In the genomic region with DNA sequence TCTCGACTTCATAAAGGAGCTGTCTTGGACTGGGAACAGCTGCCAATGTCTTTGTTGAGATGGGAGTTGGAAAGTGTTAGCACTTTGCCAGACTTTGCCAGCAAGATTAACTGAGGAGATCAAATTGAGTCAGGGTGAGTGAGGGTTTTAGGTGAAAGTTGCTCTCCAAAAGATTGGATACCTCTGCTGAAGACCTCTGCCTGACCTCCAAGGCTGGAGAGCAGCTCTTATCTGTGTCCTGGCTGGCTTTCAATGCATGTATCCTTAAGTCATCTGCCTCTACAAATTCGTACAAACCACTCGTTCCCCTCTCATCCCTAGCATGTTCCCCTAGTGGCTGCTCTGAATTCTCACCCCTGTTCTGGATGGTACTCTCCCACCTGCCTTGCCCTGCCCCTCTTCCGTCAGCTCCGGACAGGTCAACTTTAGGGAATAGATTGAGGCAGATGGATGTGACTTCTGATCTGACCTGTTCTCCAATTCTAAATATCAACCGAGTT, we compare ENCODE assay signal across 14 cellular contexts. TPM values are rescaled to one million over a fixed set of nuclear protein-coding genes. Genes with fewer than 3 reads are reported as not detected.
DNase-seq lines count a peak whose midpoint lies in the region; ATAC-seq and TF ChIP-seq lines count a peak whose summit lies in the region.
"Had no signal": no experiment of that assay in that cellular context is flagged by ENCODE, and none has a peak within 500 bp of the region (broad histone marks: within the 10 kb centered on the region; RNA-seq: fewer than 3 reads in every experiment).

Gene EFCAB8 (plus strand): TSS at position 51 of the 500 bp plus-strand sequence. CDS start 4,870 bp downstream, outside the sequence.

- H4K91ac ChIP-seq in neuronal stem cell (ENCODE audit: low read depth, low read length, poor library complexity): no peak within 1 kb of the TSS

- H3K4me1 ChIP-seq in neuronal stem cell (ENCODE audit: control insufficient read depth in 2 of 2, insufficient read depth in 1 of 2, low read depth in 1 of 2, low read length in 2 of 2): peaks cover 0 to 5% of the 10 kb centered on the region in 2 donors
- H3K4me1 ChIP-seq: tibial nerve had no signal

- H2BK12ac ChIP-seq in neuronal stem cell (ENCODE audit: low read length): no peak within 1 kb of the TSS

- no peaks in the 10 kb centered on the region for H3K9me3 Mint-ChIP-seq in activated naive CD4-positive, alpha-beta T cell treated with anti-CD3 and anti-CD28 coated beads, Interleukin-2, amount 50 U/mL, for 24 hours
- no peaks in the 10 kb centered on the region for H3K9me3 Mint-ChIP-seq in brain
- H3K9me3 Mint-ChIP-seq in naive thymus-derived CD8-positive, alpha-beta T cell: no peaks in the 10 kb centered on the region
- H3K9me3 Mint-ChIP-seq: IgD-negative memory B cell had no signal

- no peaks in the 10 kb centered on the region for H3K27me3 Mint-ChIP-seq in activated naive CD4-positive, alpha-beta T cell treated with anti-CD3 and anti-CD28 coated beads, Interleukin-2, amount 50 U/mL, for 24 hours
- H3K27me3 Mint-ChIP-seq in brain: no peaks in the 10 kb centered on the region
- no peaks in the 10 kb centered on the region for H3K27me3 Mint-ChIP-seq in naive thymus-derived CD8-positive, alpha-beta T cell
- H3K27me3 Mint-ChIP-seq: IgD-negative memory B cell had no signal

- no peak within 1 kb of the TSS for H3K9ac ChIP-seq in neuronal stem cell (ENCODE audit: low read depth, low read length, poor library complexity)

- H3K36me3 Mint-ChIP-seq in activated naive CD4-positive, alpha-beta T cell treated with anti-CD3 and anti-CD28 coated beads, Interleukin-2, amount 50 U/mL, for 24 hours: peaks cover 4% of the 10 kb centered on the region
- peaks cover 8% of the 10 kb centered on the region for H3K36me3 Mint-ChIP-seq in brain
- peaks cover 0 to 49% (median 0%) of the 10 kb centered on the region in 3 donors for H3K36me3 Mint-ChIP-seq in naive thymus-derived CD8-positive, alpha-beta T cell

- peak in 1 of 2 donors; percentile 23 for ATAC-seq in naive thymus-derived CD8-positive, alpha-beta T cell

- H3K27ac Mint-ChIP-seq in activated naive CD4-positive, alpha-beta T cell treated with anti-CD3 and anti-CD28 coated beads, Interleukin-2, amount 50 U/mL, for 24 hours: peak within 1 kb of the TSS; percentile 25
- peak within 1 kb of the TSS in 3 of 5 experiments; percentile 22 to 85 (median 31) for H3K27ac Mint-ChIP-seq in brain
- H3K27ac Mint-ChIP-seq in naive thymus-derived CD8-positive, alpha-beta T cell: peak within 1 kb of the TSS in 9 of 10 donors; percentile 9 to 87 (median 61)

- no peak within 1 kb of the TSS for H2BK5ac ChIP-seq in neuronal stem cell (ENCODE audit: low read length)

- H3K4ac ChIP-seq in neuronal stem cell (ENCODE audit: low read length): no peak within 1 kb of the TSS

- no peak within 1 kb of the TSS for H3K4me3 Mint-ChIP-seq in activated naive CD4-positive, alpha-beta T cell treated with anti-CD3 and anti-CD28 coated beads, Interleukin-2, amount 50 U/mL, for 24 hours
- no peak within 1 kb of the TSS for H3K4me3 Mint-ChIP-seq in brain
- H3K4me3 Mint-ChIP-seq in naive thymus-derived CD8-positive, alpha-beta T cell: no peak within 1 kb of the TSS
- H3K4me3 Mint-ChIP-seq: IgD-negative memory B cell had no signal

- H3K4me1 Mint-ChIP-seq in activated naive CD4-positive, alpha-beta T cell treated with anti-CD3 and anti-CD28 coated beads, Interleukin-2, amount 50 U/mL, for 24 hours: peaks cover 20% of the 10 kb centered on the region
- H3K4me1 Mint-ChIP-seq in brain: no peaks in the 10 kb centered on the region
- H3K4me1 Mint-ChIP-seq in naive thymus-derived CD8-positive, alpha-beta T cell: peaks cover 8 to 24% (median 19%) of the 10 kb centered on the region in 4 donors
- H3K4me1 Mint-ChIP-seq: IgD-negative memory B cell had no signal

- no peak within 1 kb of the TSS for H3K27ac ChIP-seq in neuronal stem cell (replicated peaks; ENCODE audit: low read length)
- H3K27ac ChIP-seq: tibial nerve had no signal

- no peak for TF ChIP-seq CTCF in brain (conservative IDR thresholded peaks at IDR 0.05)

- no peak within 1 kb of the TSS for H2BK120ac ChIP-seq in neuronal stem cell (ENCODE audit: low read depth, low read length)

- no peak within 1 kb of the TSS for H2BK15ac ChIP-seq in neuronal stem cell (ENCODE audit: low read length)

- POLR2A ChIA-PET in naive thymus-derived CD8-positive, alpha-beta T cell (lab: Charles Lee): interaction anchor here (0.6 kb wide), 1 partner anchor 31 kb away, joined by 7 read pairs; no protein-coding TSS in a partner anchor

- H3K4me3 ChIP-seq in H7 (ENCODE audit: insufficient read depth, low read depth, low read length): no peak within 1 kb of the TSS
- no peak within 1 kb of the TSS for H3K4me3 ChIP-seq in neuronal stem cell (ENCODE audit: low read length in 2 of 2)
- H3K4me3 ChIP-seq: tibial nerve had no signal

- DNase-seq in activated naive CD4-positive, alpha-beta T cell treated with Interleukin-2 at 50 U/mL for 16 hours: no peak
- DNase-seq in H7 (peak; percentile 57), neuronal stem cell (ENCODE audit: low spot score) (no peak), NCI-H2196 (lab: John Stamatoyannopoulos, UW; ENCODE audit: unreplicated experiment) (no peak), HT-29 (ENCODE audit: low spot score) (no peak)
- DNase-seq in naive thymus-derived CD8-positive, alpha-beta T cell: no peak
- DNase-seq: activated CD4-positive, alpha-beta T cell treated with anti-CD3 and anti-CD28 coated beads for 48 hours; kidney glomerular epithelial cell; NCI-H1092 had no signal

- no peak within 1 kb of the TSS for H2AK5ac ChIP-seq in neuronal stem cell (ENCODE audit: low read depth, low read length)

- no CpG with 5 or more reads among the region's 6 CpGs for WGBS in neuronal stem cell (ENCODE audit: extremely low coverage in 2 of 2, insufficient read length in 2 of 2, insufficient replicate concordance in 1 of 2), 2 donors

- H3K18ac ChIP-seq in neuronal stem cell (ENCODE audit: low read length): no peak within 1 kb of the TSS

- no peak within 1 kb of the TSS for H3K14ac ChIP-seq in neuronal stem cell (ENCODE audit: low read length)

- H3K23ac ChIP-seq in neuronal stem cell (ENCODE audit: low read depth, low read length, poor library complexity): no peak within 1 kb of the TSS

- H3K27me3 ChIP-seq in H7 (ENCODE audit: control insufficient read depth, insufficient read depth, low read length) (no peaks in the 10 kb centered on the region), neuronal stem cell (ENCODE audit: control insufficient read depth in 3 of 3, insufficient read depth in 3 of 3, low read depth in 1 of 3, low read length in 3 of 3) (no peaks in the 10 kb centered on the region)
- H3K27me3 ChIP-seq: tibial nerve had no signal

- H3K79me1 ChIP-seq in neuronal stem cell (ENCODE audit: low read depth, low read length): no peaks in the 10 kb centered on the region

- H4K8ac ChIP-seq in neuronal stem cell (ENCODE audit: low read depth, low read length): no peak within 1 kb of the TSS

- no peak within 1 kb of the TSS for H3K4me2 ChIP-seq in neuronal stem cell (ENCODE audit: insufficient read depth, low read length, poor library complexity, severe bottlenecking)

- H3K36me3 ChIP-seq in H7 (replicated peaks; ENCODE audit: control insufficient read depth, insufficient read depth, low read length): peaks cover 5% of the 10 kb centered on the region
- H3K36me3 ChIP-seq in neuronal stem cell (replicated peaks in 1 of 2; ENCODE audit: control insufficient read depth in 2 of 2, insufficient read depth in 2 of 2, low read length in 2 of 2): peaks cover 7 to 39% of the 10 kb centered on the region in 2 donors

- H3K9me3 ChIP-seq in neuronal stem cell (replicated peaks in 1 of 2; ENCODE audit: control insufficient read depth in 2 of 2, insufficient read depth in 1 of 2, low read depth in 1 of 2, low read length in 2 of 2): no peaks in the 10 kb centered on the region
- H3K9me3 ChIP-seq: tibial nerve had no signal

- H2AFZ ChIP-seq in neuronal stem cell (ENCODE audit: low read length): no peak within 1 kb of the TSS

RNA-seq across cellular contexts. Expression of gene EFCAB8, which starts in this region (rescaled TPM):
- 0.17 and 0.44 TPM in 2 replicates for total RNA-seq in H7 (2014; rRNA removed; shearing (Covaris generic))
- polyA plus RNA-seq in brain (ENCODE audit: insufficient read depth, low read depth, low replicate concordance): 0.25 TPM
- 1 to 10 TPM; 2.2 to 2.9 TPM for total RNA-seq in naive thymus-derived CD8-positive, alpha-beta T cell
- not detected for polyA plus RNA-seq in naive thymus-derived CD8-positive, alpha-beta T cell
- polyA plus RNA-seq in neuronal stem cell (2013, experiment 1 of 2): 0.03 TPM
- polyA plus RNA-seq in neuronal stem cell (2013, experiment 2 of 2): 0.06 TPM
- total RNA-seq in HT-29 (2014; rRNA removed; shearing (Covaris generic)): 0.10 and 0.86 TPM in 2 replicates
- total RNA-seq: glomerular endothelial cell had no signal
- polyA plus RNA-seq: IgD-negative memory B cell had no signal

Comparison
In these comparisons a context has a peak if more than half of its experiments do, and no peak if none do; other contexts are left out.
1. Peak in DNase-seq in H7; RNA of the gene not detected or under 1 TPM.